In genomic region chr15:84600687-84601554, GRCh38 we compare ENCODE assay signal across 8 cellular contexts. TPM values are rescaled to one million over a fixed set of nuclear protein-coding genes. Genes with fewer than 3 reads are reported as not detected.
A peak's percentile ranks its signal among the peaks of the same experiment; 100 is the strongest.
DNase-seq lines count a peak whose midpoint lies in the region; ATAC-seq, FAIRE-seq and TF ChIP-seq lines count a peak whose summit lies in the region.

Gene ZSCAN2 (plus strand): TSS chr15:84601009. CDS start chr15:84603928, 2,919 bp downstream.

- no peaks in the 10 kb centered on the region for H3K36me3 ChIP-seq in ascending aorta

- ATAC-seq in GM18499 (IDR thresholded peaks at IDR 0.05; ENCODE audit: insufficient read depth, unreplicated experiment) (peak; percentile 81), HG02943 (IDR thresholded peaks at IDR 0.05; ENCODE audit: low read depth, unreplicated experiment) (peak; percentile 97), right cardiac atrium (peak; percentile 99)

- DNase-seq in NCI-H187 (lab: John Stamatoyannopoulos, UW) (peak; percentile 73 to 85), T-helper 2 cell (peak; percentile 84 to 93 (median 90)), ascending aorta (ENCODE audit: low spot score in 2 of 2) (peak; percentile 90 to 98), right cardiac atrium (peak; percentile 96 to 98 (median 97)), pulmonary artery endothelial cell (ENCODE audit: low read depth, low spot score) (peak; percentile 76), urothelium cell line (ENCODE audit: low spot score) (peak; percentile 98)

- H3K27me3 ChIP-seq in ascending aorta (no peaks in the 10 kb centered on the region), right cardiac atrium (ENCODE audit: control insufficient read depth, insufficient read depth) (no peaks in the 10 kb centered on the region)

- H3K4me1 ChIP-seq in ascending aorta = peaks cover 0 to 13% of the 10 kb centered on the region in 2 donors
- H3K4me1 ChIP-seq in right cardiac atrium (ENCODE audit: control insufficient read depth, insufficient read depth, low read length) = peaks cover 2% of the 10 kb centered on the region

- intact Hi-C loops in ascending aorta (cut with DNase I) = loop anchor here (1.0 to 2.0 kb wide), 5 partner anchors 30 to 380 kb away; partner anchors contain the start of genes PDE8A, SEC11A, WDR73 and ZNF592
- intact Hi-C loops in right cardiac atrium (cut with DNase I) = loop anchor here in 1 of 4 donors (10.0 kb wide), 1 partner anchor 54 kb away; the partner anchor contains the start of genes NMB and WDR73

- under 1% methylated on average over 68 of the region's 68 CpGs for WGBS in right cardiac atrium

- H3K9me3 ChIP-seq in ascending aorta (no peaks in the 10 kb centered on the region), right cardiac atrium (ENCODE audit: control insufficient read depth, low read length) (no peaks in the 10 kb centered on the region)

- peak within 1 kb of the TSS; percentile 43 to 72 for H3K27ac ChIP-seq in ascending aorta
- peak within 1 kb of the TSS; percentile 21 for H3K27ac ChIP-seq in right cardiac atrium (ENCODE audit: low read length)

- peak within 1 kb of the TSS; percentile 85 to 91 for H3K4me3 ChIP-seq in ascending aorta
- H3K4me3 ChIP-seq in right cardiac atrium (ENCODE audit: low read length) = peak within 1 kb of the TSS; percentile 64

- FAIRE-seq in urothelium cell line (lab: Jason Lieb, UNC) = no peak

- TF ChIP-seq CTCF in ascending aorta (IDR thresholded peaks at IDR 0.05) = no peak

RNA-seq across cellular contexts. Expression of gene ZSCAN2, which starts in this region (rescaled TPM):
- total RNA-seq in ascending aorta (4.6 TPM), right cardiac atrium (1 to 10 TPM; 3.6 to 6.4 (median 5.2) TPM), pulmonary artery endothelial cell (11.5 and 14.1 TPM in 2 replicates)
- polyA plus RNA-seq in right cardiac atrium = 4.0 TPM

Comparison
In these comparisons a context has a peak if more than half of its experiments do, and no peak if none do; other contexts are left out.
1. Peak in every context shown above with its lines: DNase-seq, ATAC-seq, H3K4me3 ChIP-seq and H3K27ac ChIP-seq.